In genomic region chr1:91564888-91565700, GRCh38 we compare ENCODE assay signal across 14 cellular contexts.
DNase-seq lines count a peak whose midpoint lies in the region; ATAC-seq and TF ChIP-seq lines count a peak whose summit lies in the region.
"Had no signal": no experiment of that assay in that cellular context is flagged by ENCODE, and none has a peak within 500 bp of the region (broad histone marks: within the 10 kb centered on the region; RNA-seq: fewer than 3 reads in every experiment).

No MANE protein-coding gene starts in this region.

- no peak overlapping the region for H3K4me3 Mint-ChIP-seq in brain
- H3K4me3 Mint-ChIP-seq in stimulated activated memory B cell treated with anti-CD40 and anti-IgM and Interleukin-4, amounts not matched to agents 10 μg/mL and 1 μg/mL and 100 μg/mL, for 72 hours = no peak overlapping the region
- H3K4me3 Mint-ChIP-seq: activated CD4-positive, alpha-beta memory T cell treated with anti-CD3 and anti-CD28 coated beads, Interleukin-2, amount 10 ng/mL, durations not matched to agents 7 days and 5 days; CD4-positive, alpha-beta T cell; natural killer cell had no signal

- intact Hi-C loops in sciatic nerve (cut with DNase I) = no loop called here

- H3K9me3 Mint-ChIP-seq in brain = peaks cover 0 to 8% (median 6%) of the 10 kb centered on the region in 5 experiments
- H3K9me3 Mint-ChIP-seq in stimulated activated memory B cell treated with anti-CD40 and anti-IgM and Interleukin-4, amounts not matched to agents 10 μg/mL and 1 μg/mL and 100 μg/mL, for 72 hours = peaks cover 4% of the 10 kb centered on the region
- H3K9me3 Mint-ChIP-seq: CD4-positive, alpha-beta T cell had no signal

- WGBS in gastroesophageal sphincter (ENCODE audit: low coverage in 1 of 2), 2 donors = 42 to 100% methylated on average over 1 to 6 of the region's 6 CpGs
- WGBS in smooth muscle cell (ENCODE audit: low lambda C conversion rate) = 86% methylated on average over 6 of the region's 6 CpGs

- no peaks in the 10 kb centered on the region for H3K27me3 ChIP-seq in gastroesophageal sphincter
- no peaks in the 10 kb centered on the region for H3K27me3 ChIP-seq in smooth muscle cell (ENCODE audit: low read depth)

- H3K4me1 ChIP-seq in gastroesophageal sphincter (peaks cover 0 to 32% (median 11%) of the 10 kb centered on the region in 3 donors), smooth muscle cell (ENCODE audit: low read depth) (peaks cover 9% of the 10 kb centered on the region)

- H2AFZ ChIP-seq in smooth muscle cell (ENCODE audit: low read depth) = no peak overlapping the region

- H3K9me3 ChIP-seq in gastroesophageal sphincter = no peaks in the 10 kb centered on the region
- no peaks in the 10 kb centered on the region for H3K9me3 ChIP-seq in smooth muscle cell (replicated peaks; ENCODE audit: low read depth)

- H3K36me3 Mint-ChIP-seq in brain = no peaks in the 10 kb centered on the region
- no peaks in the 10 kb centered on the region for H3K36me3 Mint-ChIP-seq in stimulated activated memory B cell treated with anti-CD40 and anti-IgM and Interleukin-4, amounts not matched to agents 10 μg/mL and 1 μg/mL and 100 μg/mL, for 72 hours

- H3K4me3 ChIP-seq in gastroesophageal sphincter (no peak overlapping the region), smooth muscle cell (no peak overlapping the region)

- no peak for TF ChIP-seq POLR2A in gastroesophageal sphincter (IDR thresholded peaks at IDR 0.05)

- H3F3A ChIP-seq in smooth muscle cell (ENCODE audit: low read depth) = peaks cover 1% of the 10 kb centered on the region

- H3K27ac ChIP-seq in gastroesophageal sphincter = peak overlapping the region in 3 of 4 donors; percentile 45 to 60 (median 58)
- no peak overlapping the region for H3K27ac ChIP-seq in smooth muscle cell (ENCODE audit: low read depth)

- H3K27me3 Mint-ChIP-seq in brain = peaks cover 3% of the 10 kb centered on the region
- no peaks in the 10 kb centered on the region for H3K27me3 Mint-ChIP-seq in stimulated activated memory B cell treated with anti-CD40 and anti-IgM and Interleukin-4, amounts not matched to agents 10 μg/mL and 1 μg/mL and 100 μg/mL, for 72 hours
- H3K27me3 Mint-ChIP-seq: activated CD4-positive, alpha-beta memory T cell treated with anti-CD3 and anti-CD28 coated beads, Interleukin-2, amount 10 ng/mL, durations not matched to agents 7 days and 5 days; CD4-positive, alpha-beta T cell had no signal

- H3K9ac ChIP-seq in smooth muscle cell (ENCODE audit: low read depth) = no peak overlapping the region

- TF ChIP-seq CTCF in brain (conservative IDR thresholded peaks at IDR 0.05) = no peak
- no peak for TF ChIP-seq CTCF in gastroesophageal sphincter (IDR thresholded peaks at IDR 0.05)
- no peak for TF ChIP-seq CTCF in smooth muscle cell (IDR thresholded peaks at IDR 0.05; ENCODE audit: borderline replicate concordance, insufficient read depth, poor library complexity, severe bottlenecking)

- TF ChIP-seq EP300 in gastroesophageal sphincter (IDR thresholded peaks at IDR 0.05) = no peak

- peak overlapping the region in 3 of 5 experiments; percentile 49 to 82 (median 69) for H3K27ac Mint-ChIP-seq in brain
- H3K27ac Mint-ChIP-seq in stimulated activated memory B cell treated with anti-CD40 and anti-IgM and Interleukin-4, amounts not matched to agents 10 μg/mL and 1 μg/mL and 100 μg/mL, for 72 hours = no peak overlapping the region
- H3K27ac Mint-ChIP-seq: activated CD4-positive, alpha-beta memory T cell treated with anti-CD3 and anti-CD28 coated beads, Interleukin-2, amount 10 ng/mL, durations not matched to agents 7 days and 5 days; activated naive CD4-positive, alpha-beta T cell treated with anti-CD3 and anti-CD28 coated beads, Interleukin-2, amount 50 U/mL, for 72 hours; CD4-positive, alpha-beta T cell had no signal

- no peaks in the 10 kb centered on the region for H3K79me2 ChIP-seq in smooth muscle cell (ENCODE audit: low read depth)

- peaks cover 10% of the 10 kb centered on the region for H3K4me1 Mint-ChIP-seq in brain
- peaks cover 9% of the 10 kb centered on the region for H3K4me1 Mint-ChIP-seq in stimulated activated memory B cell treated with anti-CD40 and anti-IgM and Interleukin-4, amounts not matched to agents 10 μg/mL and 1 μg/mL and 100 μg/mL, for 72 hours

- H3K36me3 ChIP-seq in gastroesophageal sphincter (no peaks in the 10 kb centered on the region), smooth muscle cell (ENCODE audit: low read depth) (no peaks in the 10 kb centered on the region)

- DNase-seq in GM04503 (ENCODE audit: low read depth) (peak; percentile 50), sciatic nerve (ENCODE audit: low spot score) (no peak), HPDE6-E6E7 (ENCODE audit: extremely low spot score) (no peak), EL (no peak), smooth muscle cell (lab: John Stamatoyannopoulos, UW; ENCODE audit: unreplicated experiment) (no peak)
- DNase-seq: activated CD4-positive, alpha-beta memory T cell treated with anti-CD3 and anti-CD28 coated beads, Interleukin-2, amount 10 ng/mL, durations not matched to agents 7 days and 5 days; CD4-positive, alpha-beta T cell; natural killer cell; NCI-H2081; small intestine had no signal

- no peak overlapping the region for H3K4me2 ChIP-seq in smooth muscle cell

- no peaks in the 10 kb centered on the region for H4K20me1 ChIP-seq in smooth muscle cell (ENCODE audit: low read depth)

- ATAC-seq in gastroesophageal sphincter (peak; percentile 39), sciatic nerve (peak; percentile 82)
- no peak for ATAC-seq in stimulated activated memory B cell treated with anti-CD40 and anti-IgM and Interleukin-4, amounts not matched to agents 10 μg/mL and 1 μg/mL and 100 μg/mL, for 72 hours
- ATAC-seq: activated naive CD4-positive, alpha-beta T cell treated with anti-CD3 and anti-CD28 coated beads, Interleukin-2, amount 50 U/mL, for 72 hours; natural killer cell had no signal
